1 cellular context compared by ENCODE assay signal in the genomic region with DNA sequence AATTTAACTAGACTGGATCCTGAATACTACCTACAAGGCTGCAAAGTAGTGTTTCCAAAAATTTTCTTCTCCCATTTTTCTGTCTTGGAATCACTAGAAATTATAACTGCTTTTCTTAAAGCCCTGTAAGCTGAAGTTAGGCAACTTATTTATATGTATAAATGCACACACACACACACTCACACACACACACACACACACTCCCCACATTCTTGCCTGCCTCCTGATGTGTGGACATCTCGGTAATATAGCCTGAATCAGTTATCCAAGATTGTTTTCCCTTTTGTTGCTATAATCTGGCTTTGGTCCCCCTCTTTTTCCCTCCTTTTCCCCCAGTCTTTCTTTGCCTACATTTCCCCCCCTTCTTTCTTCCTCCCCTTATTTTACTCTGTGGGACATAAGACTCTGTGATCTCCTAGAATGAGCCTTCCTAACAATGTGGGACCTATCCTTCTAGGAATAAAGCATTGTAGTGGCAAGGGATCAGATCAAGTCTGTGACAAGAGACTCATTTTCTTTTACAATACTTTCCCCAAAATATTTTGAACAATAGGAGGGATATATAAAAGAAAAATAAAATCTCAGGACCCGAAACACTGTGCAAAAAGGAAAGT.
TF ChIP-seq lines count a peak whose summit lies in the region.

No MANE protein-coding gene starts in this region.

TF ChIP-seq in IMR-90, 13 proteins besides CTCF, POLR2A, EP300 and RAD21:
- TF ChIP-seq, protein P1, sequence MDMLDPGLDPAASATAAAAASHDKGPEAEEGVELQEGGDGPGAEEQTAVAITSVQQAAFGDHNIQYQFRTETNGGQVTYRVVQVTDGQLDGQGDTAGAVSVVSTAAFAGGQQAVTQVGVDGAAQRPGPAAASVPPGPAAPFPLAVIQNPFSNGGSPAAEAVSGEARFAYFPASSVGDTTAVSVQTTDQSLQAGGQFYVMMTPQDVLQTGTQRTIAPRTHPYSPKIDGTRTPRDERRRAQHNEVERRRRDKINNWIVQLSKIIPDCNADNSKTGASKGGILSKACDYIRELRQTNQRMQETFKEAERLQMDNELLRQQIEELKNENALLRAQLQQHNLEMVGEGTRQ (IDR thresholded peaks at IDR 0.05; ENCODE audit: low read depth, low read length) = no peak
- TF ChIP-seq FOS (IDR thresholded peaks at IDR 0.05; ENCODE audit: low read depth, low read length) (no peak), SMC3 (IDR thresholded peaks at IDR 0.05; ENCODE audit: low read depth, low read length) (no peak), CEBPB (IDR thresholded peaks at IDR 0.05; ENCODE audit: low read depth, low read length) (no peak), NFE2L2 (IDR thresholded peaks at IDR 0.05; ENCODE audit: low read depth, low read length) (no peak), MXI1 (IDR thresholded peaks at IDR 0.05; ENCODE audit: borderline replicate concordance, low read depth, low read length) (no peak), CHD1 (IDR thresholded peaks at IDR 0.05; ENCODE audit: low read depth, low read length) (no peak), MAFK (IDR thresholded peaks at IDR 0.05; ENCODE audit: low read depth, low read length) (no peak), BHLHE40 (IDR thresholded peaks at IDR 0.05; ENCODE audit: low read depth, low read length) (no peak), MAZ (IDR thresholded peaks at IDR 0.05; ENCODE audit: borderline replicate concordance, low read depth, low read length) (no peak), RCOR1 (IDR thresholded peaks at IDR 0.05; ENCODE audit: insufficient replicate concordance, low read length) (no peak), RFX5 (IDR thresholded peaks at IDR 0.05; ENCODE audit: low read depth, low read length) (no peak)
- TF ChIP-seq, protein P2, sequence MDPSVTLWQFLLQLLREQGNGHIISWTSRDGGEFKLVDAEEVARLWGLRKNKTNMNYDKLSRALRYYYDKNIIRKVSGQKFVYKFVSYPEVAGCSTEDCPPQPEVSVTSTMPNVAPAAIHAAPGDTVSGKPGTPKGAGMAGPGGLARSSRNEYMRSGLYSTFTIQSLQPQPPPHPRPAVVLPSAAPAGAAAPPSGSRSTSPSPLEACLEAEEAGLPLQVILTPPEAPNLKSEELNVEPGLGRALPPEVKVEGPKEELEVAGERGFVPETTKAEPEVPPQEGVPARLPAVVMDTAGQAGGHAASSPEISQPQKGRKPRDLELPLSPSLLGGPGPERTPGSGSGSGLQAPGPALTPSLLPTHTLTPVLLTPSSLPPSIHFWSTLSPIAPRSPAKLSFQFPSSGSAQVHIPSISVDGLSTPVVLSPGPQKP (IDR thresholded peaks at IDR 0.05; ENCODE audit: borderline replicate concordance, low read depth, low read length) = no peak
